Comparison of ENCODE assay signal across 8 cellular contexts in genomic region chr18:79625195-79625923, GRCh38. TPM values are rescaled to one million over a fixed set of nuclear protein-coding genes. Genes with fewer than 3 reads are reported as not detected.
DNase-seq lines count a peak whose midpoint lies in the region; ATAC-seq and TF ChIP-seq lines count a peak whose summit lies in the region.

No MANE protein-coding gene starts in this region.

- in situ Hi-C loops in IMR-90 (cut with MboI; ENCODE audit: low sequenced_read_pairs), result no loop called here

- no peak overlapping the region for H2AK9ac ChIP-seq in IMR-90 (replicated peaks; ENCODE audit: low read depth, low read length, poor library complexity)

- no peak overlapping the region for H3K18ac ChIP-seq in IMR-90 (ENCODE audit: low read depth, low read length)

- H4K20me1 ChIP-seq in IMR-90 (ENCODE audit: insufficient read depth, low read length), result no peaks in the 10 kb centered on the region

- H2BK20ac ChIP-seq in IMR-90 (ENCODE audit: low read depth, low read length), result no peak overlapping the region

- H3K4me1 ChIP-seq in IMR-90 (ENCODE audit: control insufficient read depth, insufficient read depth, low read length) (no peaks in the 10 kb centered on the region), SJCRH30 (no peaks in the 10 kb centered on the region)

- no peaks in the 10 kb centered on the region for H3K79me1 ChIP-seq in IMR-90 (ENCODE audit: low read depth in 1 of 2, low read length in 2 of 2)

- no TSS peak for BruUV-seq in IMR-90 (replicated peaks; lab: Mats Ljungman, UMichigan)

- H3K27me3 ChIP-seq in IMR-90 (ENCODE audit: control insufficient read depth, insufficient read depth, low read length) (peaks cover 49% of the 10 kb centered on the region), SJCRH30 (no peaks in the 10 kb centered on the region)

- H4K8ac ChIP-seq in IMR-90 (ENCODE audit: low read depth in 2 of 2, low read length in 2 of 2), result no peak overlapping the region

- DNase-seq in GM12864 (ENCODE audit: low read depth) (peak; percentile 65), IMR-90 (peak; percentile 8), globus pallidus (ENCODE audit: low spot score) (peak; percentile 54), NCI-H774 (lab: John Stamatoyannopoulos, UW) (no peak), NCI-H226 (no peak), SJCRH30 (no peak)
- DNase-seq in activated CD4-positive, alpha-beta T cell treated with anti-CD3 and anti-CD28 coated beads, Interleukin-2, amount 50 U/mL, for 48 hours, result no peak

- 64% methylated on average over 9 of the region's 17 CpGs; no CpG with 5 or more reads in 1 of the 2 experiments for whole genome bisulfite sequencing in IMR-90 (ENCODE audit: extremely low coverage in 2 of 2, insufficient read length in 1 of 2), 2 experiments

- no peak overlapping the region for H2BK120ac ChIP-seq in IMR-90 (ENCODE audit: low read depth, low read length)

- H3K27ac ChIP-seq in IMR-90 (ENCODE audit: insufficient read depth, low read length), result no peak overlapping the region
- no peak overlapping the region for H3K27ac ChIP-seq in SJCRH30

- no peak overlapping the region for H2AK5ac ChIP-seq in IMR-90 (ENCODE audit: low read depth, low read length)

- no peak overlapping the region for H2BK15ac ChIP-seq in IMR-90 (ENCODE audit: low read depth, low read length)

- H3K4ac ChIP-seq in IMR-90 (ENCODE audit: low read depth, low read length), result no peak overlapping the region

- H4K5ac ChIP-seq in IMR-90 (ENCODE audit: low read depth, low read length), result no peak overlapping the region

- intact Hi-C loops in IMR-90 (cut with micrococcal nuclease), result no loop called here

- CTCF ChIA-PET in IMR-90 (lab: Yijun Ruan, JAX), result interaction anchor here (1.2 kb wide), 1 partner anchor 19 kb away, joined by 3 read pairs; no protein-coding TSS in a partner anchor

- TF ChIP-seq POLR2A in IMR-90 (IDR thresholded peaks at IDR 0.05; ENCODE audit: low read depth, low read length), result no peak

- no peak overlapping the region for H3K23ac ChIP-seq in IMR-90 (ENCODE audit: low read depth, low read length)

- no peak for TF ChIP-seq RAD21 in IMR-90 (IDR thresholded peaks at IDR 0.05; ENCODE audit: low read length)

- no peak overlapping the region for H2AFZ ChIP-seq in IMR-90 (replicated peaks; ENCODE audit: low read length, poor library complexity)

- no peak overlapping the region for H4K91ac ChIP-seq in IMR-90 (ENCODE audit: insufficient read depth, low read depth, low read length)

- no peak overlapping the region for H3K14ac ChIP-seq in IMR-90 (replicated peaks; ENCODE audit: low read depth, low read length)

- H3K9ac ChIP-seq in IMR-90 (ENCODE audit: low read depth, low read length), result no peak overlapping the region

- POLR2A ChIA-PET in IMR-90 (lab: Charles Lee; ENCODE audit: unreplicated experiment), result no interaction called here

- no peak overlapping the region for H3K56ac ChIP-seq in IMR-90 (ENCODE audit: extremely low read depth, insufficient read depth, low read length)

- no peak overlapping the region for H2BK5ac ChIP-seq in IMR-90 (ENCODE audit: low read depth, low read length, poor library complexity, severe bottlenecking)

- H3K4me2 ChIP-seq in IMR-90 (ENCODE audit: low read depth, low read length), result no peak overlapping the region

- H3K9me3 ChIP-seq in IMR-90 (ENCODE audit: control insufficient read depth, insufficient read depth, low read length) (no peaks in the 10 kb centered on the region), SJCRH30 (replicated peaks) (no peaks in the 10 kb centered on the region)

- no peaks in the 10 kb centered on the region for H3K36me3 ChIP-seq in IMR-90 (ENCODE audit: control insufficient read depth, insufficient read depth, low read length)
- H3K36me3 ChIP-seq in SJCRH30, result no peaks in the 10 kb centered on the region

- no peak overlapping the region; the same call in 1 of the 2 replicates for H3K4me3 ChIP-seq in GM12864 (ENCODE audit: low read depth, low read length)
- H3K4me3 ChIP-seq in IMR-90 (ENCODE audit: insufficient read depth, low read depth, low read length), result no peak overlapping the region
- H3K4me3 ChIP-seq in SJCRH30, result no peak overlapping the region

- TF ChIP-seq CTCF in GM12864 (IDR thresholded peaks at IDR 0.05; ENCODE audit: low read depth, low read length, missing control alignments) (no peak), IMR-90 (conservative IDR thresholded peaks at IDR 0.05; ENCODE audit: low read depth, low read length) (no peak)

- H3K9me1 ChIP-seq in IMR-90 (ENCODE audit: insufficient read depth, low read length), result no peaks in the 10 kb centered on the region

- peak; percentile 76 for ATAC-seq in GM21390 (IDR thresholded peaks at IDR 0.05; ENCODE audit: unreplicated experiment)
- no peak for ATAC-seq in IMR-90 (ENCODE audit: low read depth)

- dilution Hi-C loops in IMR-90 (cut with HindIII; ENCODE audit: low sequenced_read_pairs, unreplicated experiment), result no loop called here

TF ChIP-seq in IMR-90, 13 proteins besides CTCF, POLR2A, EP300 and RAD21:
- TF ChIP-seq ELK1 (IDR thresholded peaks at IDR 0.05; ENCODE audit: borderline replicate concordance, low read depth, low read length) (no peak), MXI1 (IDR thresholded peaks at IDR 0.05; ENCODE audit: borderline replicate concordance, low read depth, low read length) (no peak), CEBPB (IDR thresholded peaks at IDR 0.05; ENCODE audit: low read depth, low read length) (no peak), MAZ (IDR thresholded peaks at IDR 0.05; ENCODE audit: borderline replicate concordance, low read depth, low read length) (no peak), SMC3 (IDR thresholded peaks at IDR 0.05; ENCODE audit: low read depth, low read length) (no peak), FOS (IDR thresholded peaks at IDR 0.05; ENCODE audit: low read depth, low read length) (no peak), RFX5 (IDR thresholded peaks at IDR 0.05; ENCODE audit: low read depth, low read length) (no peak), NFE2L2 (IDR thresholded peaks at IDR 0.05; ENCODE audit: low read depth, low read length) (no peak), BHLHE40 (IDR thresholded peaks at IDR 0.05; ENCODE audit: low read depth, low read length) (no peak), MAFK (IDR thresholded peaks at IDR 0.05; ENCODE audit: low read depth, low read length) (no peak), CHD1 (IDR thresholded peaks at IDR 0.05; ENCODE audit: low read depth, low read length) (no peak), USF2 (IDR thresholded peaks at IDR 0.05; ENCODE audit: low read depth, low read length) (no peak), RCOR1 (IDR thresholded peaks at IDR 0.05; ENCODE audit: insufficient replicate concordance, low read length) (no peak)
TF ChIP-seq in IMR-90: peak in this region for 0.

RNA-seq across cellular contexts. Expression of gene CTDP1, which starts 54.2 kb away (rescaled TPM):
- 17.5 and 17.6 TPM in 2 replicates for total RNA-seq in IMR-90 (2012; rRNA removed)
- polyA plus RNA-seq in IMR-90 (2012; rRNA removed), result 13.4 and 14.5 TPM in 2 replicates
- polyA plus RNA-seq in IMR-90 (2012; cell fraction: cytosol; rRNA removed), result 10.6 and 13.3 TPM in 2 replicates
- polyA plus RNA-seq in IMR-90 (2012; cell fraction: nucleus; rRNA removed; ENCODE audit: low replicate concordance), result 23.9 and 32.2 TPM in 2 replicates
- total RNA-seq in SJCRH30 (2014; rRNA removed; shearing (Covaris generic)), result 8.8 and 9.9 TPM in 2 replicates

Comparison
In these comparisons a context has a peak if more than half of its experiments do, and no peak if none do; other contexts are left out.
1. DNase-seq: peak in GM12864 (single experiment), IMR-90 (single experiment) and globus pallidus (single experiment); none in NCI-H774 (single experiment), NCI-H226 (single experiment), SJCRH30 (0 of 2) and activated CD4-positive, alpha-beta T cell treated with anti-CD3 and anti-CD28 coated beads, Interleukin-2, amount 50 U/mL, for 48 hours (0 of 2).